ENCODE assay signal across 16 cellular contexts in the genomic region with DNA sequence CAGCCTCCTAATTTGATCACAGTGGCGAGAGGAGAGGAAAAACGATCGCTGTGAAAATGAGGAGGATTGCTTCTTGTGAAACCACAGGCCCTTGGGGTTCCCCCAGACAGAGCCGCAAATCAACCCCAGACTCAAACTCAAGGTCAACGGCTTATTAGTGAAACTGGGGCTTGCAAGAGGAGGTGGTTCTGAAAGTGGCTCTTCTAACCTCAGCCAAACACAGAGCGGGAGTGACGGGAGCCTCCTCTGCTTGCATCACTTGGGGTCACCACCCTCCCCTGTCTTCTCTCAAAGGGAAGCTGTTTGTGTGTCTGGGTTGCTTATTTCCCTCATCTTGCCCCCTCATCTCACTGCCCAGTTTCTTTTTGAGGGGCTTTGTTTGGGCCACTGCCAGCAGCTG. TPM values are rescaled to one million over a fixed set of nuclear protein-coding genes. Genes with fewer than 3 reads are reported as not detected.
DNase-seq lines count a peak whose midpoint lies in the region; ATAC-seq and TF ChIP-seq lines count a peak whose summit lies in the region.
"Had no signal": no experiment of that assay in that cellular context is flagged by ENCODE, and none has a peak within 500 bp of the region (broad histone marks: within the 10 kb centered on the region; RNA-seq: fewer than 3 reads in every experiment).

No MANE protein-coding gene starts in this region.

- no peaks in the 10 kb centered on the region for H3K36me3 ChIP-seq in naive thymus-derived CD4-positive, alpha-beta T cell (ENCODE audit: control insufficient read depth in 2 of 3, insufficient read depth in 3 of 3, low read length in 3 of 3)
- no peaks in the 10 kb centered on the region for H3K36me3 ChIP-seq in suprapubic skin
- H3K36me3 ChIP-seq: ascending aorta, uterus had no signal

- 75% methylated on average over 7 of the region's 7 CpGs for WGBS in suprapubic skin

- no peak for TF ChIP-seq EP300 in suprapubic skin (IDR thresholded peaks at IDR 0.05)

- peak; percentile 55 for DNase-seq in NK-92 treated with Interleukin-12 subunit alpha and Interleukin-12 subunit beta, amount 100 ng/mL, for 24 hours (lab: John Stamatoyannopoulos, UW)
- DNase-seq in NK-92 (lab: John Stamatoyannopoulos, UW; ENCODE audit: unreplicated experiment) (no peak), GM20000 (ENCODE audit: low spot score) (peak; percentile 60), AG08396 (ENCODE audit: low spot score) (no peak), NCI-H2107 (lab: John Stamatoyannopoulos, UW) (no peak), suprapubic skin (ENCODE audit: low spot score in 2 of 2) (no peak)
- DNase-seq in naive thymus-derived CD4-positive, alpha-beta T cell, result peak in 1 of 9 donors; percentile 50
- DNase-seq: erythroblast; naive thymus-derived CD8-positive, alpha-beta T cell; NCI-H774; uterus had no signal

- no peaks in the 10 kb centered on the region for H3K27me3 ChIP-seq in naive thymus-derived CD4-positive, alpha-beta T cell (ENCODE audit: control insufficient read depth in 2 of 2, insufficient read depth in 2 of 2, low read length in 2 of 2)
- H3K27me3 ChIP-seq in suprapubic skin, result peaks cover 33% of the 10 kb centered on the region
- H3K27me3 ChIP-seq: ascending aorta, uterus had no signal

- H3K4me3 ChIP-seq in naive thymus-derived CD4-positive, alpha-beta T cell (ENCODE audit: low read length), result no peak overlapping the region
- no peak overlapping the region for H3K4me3 ChIP-seq in suprapubic skin
- H3K4me3 ChIP-seq: A549, ascending aorta, uterus had no signal

- no peaks in the 10 kb centered on the region for H3K36me3 Mint-ChIP-seq in naive thymus-derived CD4-positive, alpha-beta T cell
- H3K36me3 Mint-ChIP-seq: naive thymus-derived CD8-positive, alpha-beta T cell had no signal

- H3K9me3 Mint-ChIP-seq in naive thymus-derived CD4-positive, alpha-beta T cell, result peaks cover 0 to 1% (median 0%) of the 10 kb centered on the region in 11 donors
- H3K9me3 Mint-ChIP-seq: naive thymus-derived CD8-positive, alpha-beta T cell had no signal

- intact Hi-C loops in naive thymus-derived CD4-positive, alpha-beta T cell (cut with micrococcal nuclease), result no loop called here

- H3K4me1 ChIP-seq in naive thymus-derived CD4-positive, alpha-beta T cell (ENCODE audit: control insufficient read depth in 2 of 2, insufficient read depth in 2 of 2, low read length in 2 of 2), result no peaks in the 10 kb centered on the region
- no peaks in the 10 kb centered on the region for H3K4me1 ChIP-seq in suprapubic skin
- H3K4me1 ChIP-seq: A549, ascending aorta, uterus had no signal

- no peak overlapping the region for H3K27ac ChIP-seq in naive thymus-derived CD4-positive, alpha-beta T cell (ENCODE audit: low read depth, low read length)
- no peak overlapping the region for H3K27ac ChIP-seq in suprapubic skin
- H3K27ac ChIP-seq: A549, ascending aorta, uterus had no signal

- CTCF ChIA-PET in naive thymus-derived CD4-positive, alpha-beta T cell (lab: Charles Lee), result no interaction called here

- TF ChIP-seq CTCF in GM20000 (IDR thresholded peaks at IDR 0.05; ENCODE audit: extremely low read depth, missing control alignments) (no peak), suprapubic skin (IDR thresholded peaks at IDR 0.05) (no peak)

- H3K27ac Mint-ChIP-seq in naive thymus-derived CD4-positive, alpha-beta T cell, result no peak overlapping the region

- POLR2A ChIA-PET in naive thymus-derived CD4-positive, alpha-beta T cell (lab: Charles Lee), result no interaction called here

- H3K9me3 ChIP-seq in naive thymus-derived CD4-positive, alpha-beta T cell (ENCODE audit: control insufficient read depth in 2 of 3, low read length in 3 of 3), result no peaks in the 10 kb centered on the region
- no peaks in the 10 kb centered on the region for H3K9me3 ChIP-seq in suprapubic skin
- H3K9me3 ChIP-seq: A549, ascending aorta, uterus had no signal

- ATAC-seq in HG03378 (IDR thresholded peaks at IDR 0.05; ENCODE audit: unreplicated experiment), result peak; percentile 60
- peak; percentile 19 for ATAC-seq in naive thymus-derived CD4-positive, alpha-beta T cell
- ATAC-seq: A549, HCT116 had no signal

- TF ChIP-seq POLR2A in suprapubic skin (IDR thresholded peaks at IDR 0.05), result no peak

- peaks cover 23 to 59% (median 45%) of the 10 kb centered on the region in 5 donors for H3K27me3 Mint-ChIP-seq in naive thymus-derived CD4-positive, alpha-beta T cell

- H3K4me1 Mint-ChIP-seq in naive thymus-derived CD4-positive, alpha-beta T cell, result peaks cover 0 to 17% (median 4%) of the 10 kb centered on the region in 7 donors

- H3K4me3 Mint-ChIP-seq in naive thymus-derived CD4-positive, alpha-beta T cell, result no peak overlapping the region
- H3K4me3 Mint-ChIP-seq: naive thymus-derived CD8-positive, alpha-beta T cell had no signal

RNA-seq across cellular contexts. Expression of a gene that starts 28.7 kb away (rescaled TPM):
- 10 to 100 TPM; 15.1 to 26.8 (median 19.8) TPM for total RNA-seq in naive thymus-derived CD4-positive, alpha-beta T cell
- polyA plus RNA-seq in naive thymus-derived CD4-positive, alpha-beta T cell, result 10 to 100 TPM; 18.6 to 21.6 TPM
- total RNA-seq in suprapubic skin, result 10 to 100 TPM; 12.1 to 17.4 (median 14.4) TPM

RNA-seq across cellular contexts. Expression of a gene that starts 37.7 kb away (rescaled TPM):
- not detected for total RNA-seq in naive thymus-derived CD4-positive, alpha-beta T cell
- polyA plus RNA-seq in naive thymus-derived CD4-positive, alpha-beta T cell, result not detected
- total RNA-seq in suprapubic skin, result under 1 TPM in 3 of 4 donors, not detected in 1; 0.32 to 0.95 (median 0.59) TPM
- total RNA-seq: ascending aorta; Daoy; naive thymus-derived CD8-positive, alpha-beta T cell had no signal
- polyA plus RNA-seq: A549; naive thymus-derived CD8-positive, alpha-beta T cell had no signal

Comparison
In these comparisons a context has a peak if more than half of its experiments do, and no peak if none do; other contexts are left out.
1. DNase-seq: peak in NK-92 treated with Interleukin-12 subunit alpha and Interleukin-12 subunit beta, amount 100 ng/mL, for 24 hours (single experiment) and GM20000 (single experiment); none in NK-92 (single experiment), AG08396 (single experiment), NCI-H2107 (single experiment) and suprapubic skin (0 of 2).